Comparison of ENCODE assay signal across 2 cellular contexts in the genomic region with DNA sequence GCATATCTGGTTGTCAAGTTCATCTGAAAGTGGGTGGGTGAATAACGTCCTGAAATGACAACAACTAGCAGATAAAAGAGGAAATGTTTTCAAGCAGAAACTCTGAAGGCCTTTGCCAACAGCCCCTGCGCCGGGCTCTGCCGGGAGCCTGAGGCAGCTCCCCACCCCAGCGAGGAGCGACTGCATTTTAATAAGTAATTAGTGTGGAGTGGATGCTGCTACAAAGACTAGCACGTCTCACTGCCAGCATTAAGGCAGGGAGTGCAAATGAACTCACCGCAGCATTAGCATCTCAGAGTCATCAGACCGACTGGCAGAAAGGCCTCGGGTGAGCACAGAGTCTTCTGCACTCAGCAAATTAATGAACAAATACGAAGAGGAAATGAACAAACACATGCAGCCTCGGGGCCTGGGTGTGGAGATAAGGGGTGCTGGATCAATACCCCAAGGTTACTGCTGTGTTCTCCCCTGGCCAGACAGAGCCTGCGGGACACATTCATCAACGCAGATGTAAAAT.
A peak's percentile ranks its signal among the peaks of the same experiment; 100 is the strongest.
TF ChIP-seq lines count a peak whose summit lies in the region.

No MANE protein-coding gene starts in this region.

TF ChIP-seq in GM12878, 131 proteins besides CTCF, POLR2A, EP300 and RAD21:
- peak; percentile 49; the same call in 1 of the 2 replicates for TF ChIP-seq SPI1 (IDR thresholded peaks at IDR 0.05; ENCODE audit: borderline replicate concordance, insufficient read depth, low read depth, low read length)
- TF ChIP-seq, protein P1, sequence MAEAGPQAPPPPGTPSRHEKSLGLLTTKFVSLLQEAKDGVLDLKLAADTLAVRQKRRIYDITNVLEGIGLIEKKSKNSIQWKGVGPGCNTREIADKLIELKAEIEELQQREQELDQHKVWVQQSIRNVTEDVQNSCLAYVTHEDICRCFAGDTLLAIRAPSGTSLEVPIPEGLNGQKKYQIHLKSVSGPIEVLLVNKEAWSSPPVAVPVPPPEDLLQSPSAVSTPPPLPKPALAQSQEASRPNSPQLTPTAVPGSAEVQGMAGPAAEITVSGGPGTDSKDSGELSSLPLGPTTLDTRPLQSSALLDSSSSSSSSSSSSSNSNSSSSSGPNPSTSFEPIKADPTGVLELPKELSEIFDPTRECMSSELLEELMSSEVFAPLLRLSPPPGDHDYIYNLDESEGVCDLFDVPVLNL (IDR thresholded peaks at IDR 0.05; ENCODE audit: low read depth, low read length): no peak

TF ChIP-seq in neural cell, 6 proteins besides CTCF, POLR2A, EP300 and RAD21:
- no peak for TF ChIP-seq EZH2 (IDR thresholded peaks at IDR 0.05; ENCODE audit: borderline replicate concordance, insufficient read depth, low read length, poor library complexity, severe bottlenecking)
- no peak for TF ChIP-seq MXI1 (conservative IDR thresholded peaks at IDR 0.05; ENCODE audit: poor library complexity, severe bottlenecking)
- no peak for TF ChIP-seq TAF1 (IDR thresholded peaks at IDR 0.05; ENCODE audit: low read depth)
- TF ChIP-seq SMC3 (conservative IDR thresholded peaks at IDR 0.05; ENCODE audit: poor library complexity): no peak
- no peak for TF ChIP-seq POLR2AphosphoS5 (IDR thresholded peaks at IDR 0.05)
- TF ChIP-seq, protein P2, sequence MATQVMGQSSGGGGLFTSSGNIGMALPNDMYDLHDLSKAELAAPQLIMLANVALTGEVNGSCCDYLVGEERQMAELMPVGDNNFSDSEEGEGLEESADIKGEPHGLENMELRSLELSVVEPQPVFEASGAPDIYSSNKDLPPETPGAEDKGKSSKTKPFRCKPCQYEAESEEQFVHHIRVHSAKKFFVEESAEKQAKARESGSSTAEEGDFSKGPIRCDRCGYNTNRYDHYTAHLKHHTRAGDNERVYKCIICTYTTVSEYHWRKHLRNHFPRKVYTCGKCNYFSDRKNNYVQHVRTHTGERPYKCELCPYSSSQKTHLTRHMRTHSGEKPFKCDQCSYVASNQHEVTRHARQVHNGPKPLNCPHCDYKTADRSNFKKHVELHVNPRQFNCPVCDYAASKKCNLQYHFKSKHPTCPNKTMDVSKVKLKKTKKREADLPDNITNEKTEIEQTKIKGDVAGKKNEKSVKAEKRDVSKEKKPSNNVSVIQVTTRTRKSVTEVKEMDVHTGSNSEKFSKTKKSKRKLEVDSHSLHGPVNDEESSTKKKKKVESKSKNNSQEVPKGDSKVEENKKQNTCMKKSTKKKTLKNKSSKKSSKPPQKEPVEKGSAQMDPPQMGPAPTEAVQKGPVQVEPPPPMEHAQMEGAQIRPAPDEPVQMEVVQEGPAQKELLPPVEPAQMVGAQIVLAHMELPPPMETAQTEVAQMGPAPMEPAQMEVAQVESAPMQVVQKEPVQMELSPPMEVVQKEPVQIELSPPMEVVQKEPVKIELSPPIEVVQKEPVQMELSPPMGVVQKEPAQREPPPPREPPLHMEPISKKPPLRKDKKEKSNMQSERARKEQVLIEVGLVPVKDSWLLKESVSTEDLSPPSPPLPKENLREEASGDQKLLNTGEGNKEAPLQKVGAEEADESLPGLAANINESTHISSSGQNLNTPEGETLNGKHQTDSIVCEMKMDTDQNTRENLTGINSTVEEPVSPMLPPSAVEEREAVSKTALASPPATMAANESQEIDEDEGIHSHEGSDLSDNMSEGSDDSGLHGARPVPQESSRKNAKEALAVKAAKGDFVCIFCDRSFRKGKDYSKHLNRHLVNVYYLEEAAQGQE (IDR thresholded peaks at IDR 0.05; ENCODE audit: borderline replicate concordance): no peak
TF ChIP-seq in neural cell: peak in this region for 0.
